8 cellular contexts compared by ENCODE assay signal in the genomic region with DNA sequence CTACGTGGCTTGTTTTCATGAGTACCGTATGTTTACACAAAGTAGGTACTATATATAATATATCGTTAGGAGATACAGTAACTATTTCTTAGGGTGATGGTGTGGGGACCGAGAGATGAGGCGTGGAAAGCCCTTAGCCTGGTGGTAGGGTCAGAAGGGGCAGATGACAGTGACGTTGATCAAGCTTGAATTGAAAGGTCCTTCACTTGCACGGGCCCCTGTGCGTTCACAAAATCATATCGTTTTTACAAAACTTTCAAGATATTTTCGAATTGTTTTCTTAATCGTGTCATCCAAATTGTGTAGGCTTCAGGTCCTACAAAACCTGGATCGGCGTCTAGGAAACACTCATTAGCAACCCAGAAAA. TPM values are rescaled to one million over a fixed set of nuclear protein-coding genes. Genes with fewer than 3 reads are reported as not detected.
A peak's percentile ranks its signal among the peaks of the same experiment; 100 is the strongest.
DNase-seq lines count a peak whose midpoint lies in the region; ATAC-seq, FAIRE-seq and TF ChIP-seq lines count a peak whose summit lies in the region.

No MANE protein-coding gene starts in this region.

- no peaks in the 10 kb centered on the region for H3K27me3 ChIP-seq in upper lobe of left lung

- no peak for TF ChIP-seq EP300 in upper lobe of left lung (IDR thresholded peaks at IDR 0.05)

- TF ChIP-seq POLR2A in lower leg skin (IDR thresholded peaks at IDR 0.05) (no peak), upper lobe of left lung (IDR thresholded peaks at IDR 0.05) (no peak)

- peak overlapping the region; percentile 78 for H3K4me3 ChIP-seq in lower leg skin (ENCODE audit: low read depth, poor library complexity, severe bottlenecking)
- peak overlapping the region; percentile 70 to 89 (median 74) for H3K4me3 ChIP-seq in upper lobe of left lung

- H3K27ac Mint-ChIP-seq in brain: peak overlapping the region; percentile 92 to 98 (median 97)

- no peaks in the 10 kb centered on the region for H3K9me3 ChIP-seq in upper lobe of left lung

- peaks cover 4% of the 10 kb centered on the region for H3K36me3 Mint-ChIP-seq in activated T-cell treated with anti-CD3 and anti-CD28 coated beads, Interleukin-2, amount 50 U/mL, for 4 hours (ENCODE audit: insufficient read depth)
- peaks cover 19% of the 10 kb centered on the region for H3K36me3 Mint-ChIP-seq in brain

- peak overlapping the region; percentile 93 to 99 (median 97) for H3K27ac ChIP-seq in upper lobe of left lung

- peaks cover 39% of the 10 kb centered on the region for H3K4me1 Mint-ChIP-seq in activated T-cell treated with anti-CD3 and anti-CD28 coated beads, Interleukin-2, amount 50 U/mL, for 4 hours (ENCODE audit: low read depth)
- peaks cover 44% of the 10 kb centered on the region for H3K4me1 Mint-ChIP-seq in brain

- no peak for TF ChIP-seq CTCF in brain (conservative IDR thresholded peaks at IDR 0.05)
- TF ChIP-seq CTCF in lower leg skin (IDR thresholded peaks at IDR 0.05): no peak
- no peak for TF ChIP-seq CTCF in upper lobe of left lung (IDR thresholded peaks at IDR 0.05)

- ATAC-seq in activated T-cell treated with anti-CD3 and anti-CD28 coated beads, Interleukin-2, amount 50 U/mL, for 4 hours: no peak
- no peak for ATAC-seq in upper lobe of left lung (ENCODE audit: low FRiP score in 2 of 2)

- 32% methylated on average over 13 of the region's 13 CpGs for WGBS in lower leg skin, 2 donors
- 44 to 49% methylated on average over 13 of the region's 13 CpGs for WGBS in upper lobe of left lung, 2 donors

- H3K27me3 Mint-ChIP-seq in activated T-cell treated with anti-CD3 and anti-CD28 coated beads, Interleukin-2, amount 50 U/mL, for 4 hours (ENCODE audit: low read depth): no peaks in the 10 kb centered on the region
- peaks cover 6% of the 10 kb centered on the region for H3K27me3 Mint-ChIP-seq in brain

- H3K9me3 Mint-ChIP-seq in activated T-cell treated with anti-CD3 and anti-CD28 coated beads, Interleukin-2, amount 50 U/mL, for 4 hours: peaks cover 3% of the 10 kb centered on the region
- peaks cover 0 to 4% (median 4%) of the 10 kb centered on the region in 5 experiments for H3K9me3 Mint-ChIP-seq in brain

- H3K4me1 ChIP-seq in upper lobe of left lung: peaks cover 16 to 29% (median 21%) of the 10 kb centered on the region in 4 donors

- DNase-seq in activated T-cell treated with anti-CD3 and anti-CD28 coated beads, Interleukin-2, amount 50 U/mL, for 4 hours: no peak
- no peak for DNase-seq in activated T-cell treated with anti-CD3 and anti-CD28 coated beads, Interleukin-2, amount 50 U/mL, for 1 hour
- DNase-seq in lower leg skin (ENCODE audit: low spot score in 2 of 2): no peak
- DNase-seq in upper lobe of left lung: no peak
- no peak for DNase-seq in activated CD8-positive, alpha-beta memory T cell treated with anti-CD3 and anti-CD28 coated beads, Interleukin-2, amount 50 U/mL, for 4 hours
- no peak for DNase-seq in NCI-H2196 (lab: John Stamatoyannopoulos, UW; ENCODE audit: unreplicated experiment)
- no peak for DNase-seq in urothelium cell line (ENCODE audit: low spot score)

- intact Hi-C loops in lower leg skin (cut with DNase I; ENCODE audit: low total_unique reads): no loop called here

- H3K4me3 Mint-ChIP-seq in activated T-cell treated with anti-CD3 and anti-CD28 coated beads, Interleukin-2, amount 50 U/mL, for 4 hours: peak overlapping the region; percentile 79
- H3K4me3 Mint-ChIP-seq in brain: peak overlapping the region; percentile 85 to 91 (median 86)

- FAIRE-seq in urothelium cell line (lab: Jason Lieb, UNC): no peak

- no peaks in the 10 kb centered on the region for H3K36me3 ChIP-seq in upper lobe of left lung

RNA-seq across cellular contexts. Expression of a gene that starts 0.9 kb away (rescaled TPM):
- total RNA-seq in activated T-cell treated with anti-CD3 and anti-CD28 coated beads, Interleukin-2, amount 50 U/mL, for 4 hours: 10 to 100 TPM in 1 of 3 donors, 1 to 10 TPM in 2; 6.6 to 11.2 (median 8.3) TPM
- 15.3 TPM for polyA plus RNA-seq in brain (ENCODE audit: insufficient read depth, low read depth, low replicate concordance)
- total RNA-seq in lower leg skin (10 to 100 TPM; 23.9 to 29.5 (median 26.2) TPM), upper lobe of left lung (10 to 100 TPM; 21.3 to 47.1 (median 29.6) TPM)
